In the genomic region with DNA sequence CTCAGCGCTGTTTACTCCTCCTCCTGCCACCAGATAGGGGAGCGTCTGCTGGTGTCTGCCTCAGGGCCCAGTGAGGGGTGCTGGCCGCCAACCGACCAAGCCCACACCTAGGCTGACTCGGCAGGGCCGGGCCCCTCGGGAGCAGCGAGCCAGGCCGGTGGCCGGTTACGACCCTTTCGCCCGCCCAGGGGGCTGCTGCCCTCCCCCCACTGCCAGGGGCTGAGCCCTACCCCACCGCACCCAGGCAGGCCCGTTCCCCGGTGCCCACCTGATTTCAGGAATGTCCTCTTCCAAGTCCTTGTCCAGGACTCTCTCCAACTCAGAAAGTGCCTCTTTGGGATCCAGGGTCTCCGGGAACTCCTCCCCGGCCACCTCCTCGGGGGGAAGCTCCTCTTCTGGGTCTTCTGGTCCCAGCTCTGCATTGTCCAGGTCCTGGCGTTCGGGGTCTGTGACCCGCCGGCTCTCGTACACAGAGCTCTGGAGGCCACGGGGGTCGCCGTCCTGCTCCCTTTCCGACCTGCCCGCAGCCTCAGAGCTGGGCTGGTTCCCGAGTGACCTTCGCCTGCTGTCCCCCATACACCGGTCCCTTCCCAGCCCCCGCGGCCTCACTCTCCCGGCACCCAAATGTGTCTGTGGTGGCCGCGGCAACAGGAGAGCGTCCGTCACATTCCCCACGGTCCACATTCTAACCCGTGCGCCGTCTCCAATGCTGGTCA, we compare ENCODE assay signal across 20 cellular contexts. TPM values are rescaled to one million over a fixed set of nuclear protein-coding genes. Genes with fewer than 3 reads are reported as not detected.
DNase-seq lines count a peak whose midpoint lies in the region; ATAC-seq and TF ChIP-seq lines count a peak whose summit lies in the region.
"Had no signal": no experiment of that assay in that cellular context is flagged by ENCODE, and none has a peak within 500 bp of the region (broad histone marks: within the 10 kb centered on the region; RNA-seq: fewer than 3 reads in every experiment).

No MANE protein-coding gene starts in this region.

- DNase-seq in Caco-2 (no peak), NT2/D1 (ENCODE audit: low read depth, low spot score) (no peak), endodermal cell (peak; percentile 47), osteocyte (ENCODE audit: extremely low spot score, unreplicated experiment) (peak; percentile 81), NCI-H1092 treated with DMSO at 0.1 percent for 48 hours (lab: John Stamatoyannopoulos, UW) (no peak), NCI-H1436 treated with DMSO at 0.1 percent for 48 hours (lab: John Stamatoyannopoulos, UW) (no peak)
- DNase-seq: BE2C, COR-L47, DND-41, Kasumi-1, NCI-H1048, NCI-H1436, NCI-H1930, PC-3, SHP77 treated with DMSO at 0.1 percent for 48 hours, SW 1271 had no signal

- ATAC-seq in HG02678 (IDR thresholded peaks at IDR 0.05; ENCODE audit: unreplicated experiment), result no peak
- ATAC-seq: GM12878, PC-3 had no signal

- 91% methylated on average over 37 to 43 of the region's 43 CpGs for WGBS in endodermal cell (ENCODE audit: insufficient coverage in 1 of 2, insufficient read length in 1 of 2), 2 experiments

- no peak overlapping the region for H3K4me3 Mint-ChIP-seq in Caco-2 (ENCODE audit: unreplicated experiment)
- no peak overlapping the region for H3K4me3 Mint-ChIP-seq in endodermal cell
- no peak overlapping the region for H3K4me3 Mint-ChIP-seq in osteocyte (ENCODE audit: unreplicated experiment)

- TF ChIP-seq CTCF in Caco-2 (IDR thresholded peaks at IDR 0.05; ENCODE audit: insufficient read depth in 1 of 2, low read depth in 1 of 2, low read length in 1 of 2, severe bottlenecking in 1 of 2, unreplicated experiment in 1 of 2) (no peak), endodermal cell (conservative IDR thresholded peaks at IDR 0.05) (no peak), osteocyte (IDR thresholded peaks at IDR 0.05) (no peak)

- no peaks in the 10 kb centered on the region for H3K4me1 ChIP-seq in Caco-2
- H3K4me1 ChIP-seq in NT2/D1 (ENCODE audit: insufficient read depth, insufficient read length), result peaks cover 13% of the 10 kb centered on the region
- no peaks in the 10 kb centered on the region for H3K4me1 ChIP-seq in endodermal cell (ENCODE audit: control insufficient read depth, insufficient read depth, low read length)
- H3K4me1 ChIP-seq: BE2C had no signal

- H3K27ac Mint-ChIP-seq in Caco-2 (ENCODE audit: unreplicated experiment) (peak overlapping the region; percentile 21), endodermal cell (no peak overlapping the region), osteocyte (ENCODE audit: unreplicated experiment) (no peak overlapping the region)

- H3K9me3 Mint-ChIP-seq in Caco-2 (ENCODE audit: unreplicated experiment) (no peaks in the 10 kb centered on the region), endodermal cell (peaks cover under 1% of the 10 kb centered on the region), osteocyte (ENCODE audit: unreplicated experiment) (no peaks in the 10 kb centered on the region)

- no peaks in the 10 kb centered on the region for H3K9me3 ChIP-seq in Caco-2
- no peaks in the 10 kb centered on the region for H3K9me3 ChIP-seq in NT2/D1 (ENCODE audit: insufficient read depth, low read length)
- no peaks in the 10 kb centered on the region for H3K9me3 ChIP-seq in endodermal cell (ENCODE audit: control insufficient read depth, low read length)
- H3K9me3 ChIP-seq: BE2C had no signal

- no peaks in the 10 kb centered on the region for H3K27me3 ChIP-seq in Caco-2 (replicated peaks; ENCODE audit: control insufficient read depth, insufficient read depth, low read length)
- no peaks in the 10 kb centered on the region for H3K27me3 ChIP-seq in NT2/D1 (ENCODE audit: insufficient read depth, insufficient read length)
- no peaks in the 10 kb centered on the region for H3K27me3 ChIP-seq in endodermal cell (ENCODE audit: control insufficient read depth, insufficient read depth, low read length, poor library complexity, severe bottlenecking)

- intact Hi-C loops in Caco-2 (cut with micrococcal nuclease; ENCODE audit: unreplicated experiment), result no loop called here

- H3K9ac ChIP-seq in NT2/D1 (ENCODE audit: insufficient read length, low read depth), result peak overlapping the region; percentile 27
- H3K9ac ChIP-seq in endodermal cell (ENCODE audit: extremely low read depth, low read length, poor library complexity, severe bottlenecking), result no peak overlapping the region

- POLR2A ChIA-PET in Caco-2 (lab: Charles Lee), result no interaction called here

- H3K36me3 Mint-ChIP-seq in Caco-2 (ENCODE audit: insufficient read depth, unreplicated experiment) (peaks cover 6% of the 10 kb centered on the region), endodermal cell (ENCODE audit: low read depth) (no peaks in the 10 kb centered on the region), osteocyte (ENCODE audit: unreplicated experiment) (no peaks in the 10 kb centered on the region)

- BruUV-seq in Caco-2 (replicated peaks; lab: Mats Ljungman, UMichigan), result no TSS peak

- H3K27ac ChIP-seq in endodermal cell (ENCODE audit: low read depth, low read length), result no peak overlapping the region

- H3K4me3 ChIP-seq in Caco-2 (ENCODE audit: low read depth, low read length), result no peak overlapping the region
- no peak overlapping the region for H3K4me3 ChIP-seq in NT2/D1 (ENCODE audit: insufficient read length, low read depth)
- no peak overlapping the region for H3K4me3 ChIP-seq in endodermal cell (ENCODE audit: low read length)
- H3K4me3 ChIP-seq: GM12878, SK-N-MC had no signal

- H3K4me1 Mint-ChIP-seq in Caco-2 (ENCODE audit: low read depth, unreplicated experiment) (no peaks in the 10 kb centered on the region), endodermal cell (no peaks in the 10 kb centered on the region), osteocyte (ENCODE audit: unreplicated experiment) (peaks cover 4% of the 10 kb centered on the region)

- CTCF ChIA-PET in Caco-2 (lab: Charles Lee), result no interaction called here

- H3K27me3 Mint-ChIP-seq in Caco-2 (ENCODE audit: insufficient read depth, unreplicated experiment), result peaks cover 5% of the 10 kb centered on the region
- H3K27me3 Mint-ChIP-seq in endodermal cell (ENCODE audit: insufficient read depth), result peaks cover 27% of the 10 kb centered on the region
- H3K27me3 Mint-ChIP-seq in osteocyte (ENCODE audit: unreplicated experiment), result peaks cover 23% of the 10 kb centered on the region

- H3K36me3 ChIP-seq in Caco-2 (ENCODE audit: control insufficient read depth, insufficient read depth, low read length) (no peaks in the 10 kb centered on the region), NT2/D1 (ENCODE audit: insufficient read depth, insufficient read length, low read length) (no peaks in the 10 kb centered on the region), endodermal cell (ENCODE audit: control insufficient read depth, insufficient read depth, low read length) (no peaks in the 10 kb centered on the region)
- H3K36me3 ChIP-seq: BE2C had no signal

RNA-seq across cellular contexts. Expression of gene MIER2, which starts 31.0 kb away (rescaled TPM):
- total RNA-seq in Caco-2 (2022) (35.7 and 40.1 TPM in 2 replicates), endodermal cell (10 to 100 TPM; 50.5 to 51.3 TPM), osteocyte (31.6 and 35.9 TPM in 2 replicates)
- 42.8 TPM for polyA plus RNA-seq in endodermal cell (2013, experiment 1 of 2)
- 45.0 TPM for polyA plus RNA-seq in endodermal cell (2013, experiment 2 of 2)
- total RNA-seq: PC-3 had no signal

RNA-seq across cellular contexts. Expression of gene C2CD4C, which starts 33.4 kb away (rescaled TPM):
- total RNA-seq in Caco-2 (2022), result 0.16 and 0.43 TPM in 2 replicates
- 10 to 100 TPM in 1 of 2 donors, 1 to 10 TPM in 1; 5.6 to 25.0 TPM for total RNA-seq in endodermal cell
- 20.2 TPM for polyA plus RNA-seq in endodermal cell (2013, experiment 1 of 2)
- polyA plus RNA-seq in endodermal cell (2013, experiment 2 of 2), result 16.2 TPM
- total RNA-seq in osteocyte, result 0.97 and 1.2 TPM in 2 replicates
- total RNA-seq: GM12878, RPMI7951 had no signal
- polyA plus RNA-seq: GM12878 had no signal

Comparison
In these comparisons a context has a peak if more than half of its experiments do, and no peak if none do; other contexts are left out.
1. DNase-seq: peak in endodermal cell (single experiment) and osteocyte (single experiment); none in Caco-2 (0 of 2), NT2/D1 (single experiment), NCI-H1092 treated with DMSO at 0.1 percent for 48 hours (single experiment) and NCI-H1436 treated with DMSO at 0.1 percent for 48 hours (single experiment).